25 cellular contexts compared by ENCODE assay signal in genomic region chr2:32856891-32857290, GRCh38.
"Had no signal": no experiment of that assay in that cellular context is flagged by ENCODE, and none has a peak within 500 bp of the region (broad histone marks: within the 10 kb centered on the region; RNA-seq: fewer than 3 reads in every experiment).

No MANE protein-coding gene starts in this region.

- H3K4me1 ChIP-seq: neural progenitor cell, parathyroid adenoma, psoas muscle, right lobe of liver, sigmoid colon, stomach, upper lobe of left lung had no signal

- H3K4me3 ChIP-seq: neural progenitor cell, ovary, psoas muscle, right lobe of liver, sigmoid colon, stomach, thoracic aorta, thyroid gland, tibial nerve, upper lobe of left lung, vagina had no signal

- DNase-seq: natural killer cell; occipital lobe; ovary; posterior cingulate gyrus; psoas muscle; right cardiac atrium; right lobe of liver; sigmoid colon; small intestine; stimulated activated CD4-positive, alpha-beta T cell treated with anti-CD3 and anti-CD28 coated beads, Interleukin-15, amount 100 ng/mL, for 24 hours; stimulated activated CD4-positive, alpha-beta T cell treated with anti-CD3 and anti-CD28 coated beads, Interleukin-2, amount 100 ng/mL, for 24 hours; stimulated activated CD4-positive, alpha-beta T cell treated with anti-CD3 and anti-CD28 coated beads, Interleukin-2, amount 100 ng/mL, for 48 hours; stimulated activated CD4-positive, alpha-beta T cell treated with anti-CD3 and anti-CD28 coated beads, Interleukin-4, amount 100 ng/mL, for 24 hours; stimulated activated naive B cell treated with anti-CD40 and anti-IgM and Interleukin-4, amounts not matched to agents 10 μg/mL and 1 μg/mL and 100 μg/mL, for 72 hours; stimulated activated naive CD4-positive, alpha-beta T cell treated with Interleukin-2 at 50 U/mL for 16 hours; stomach; thyroid gland; trophoblast cell; upper lobe of left lung had no signal

- H3K9me3 ChIP-seq: ovary, psoas muscle, right lobe of liver, sigmoid colon, stomach, thoracic aorta, thyroid gland, tibial nerve, upper lobe of left lung, vagina had no signal

- ATAC-seq: natural killer cell; psoas muscle; right cardiac atrium; right lobe of liver; stimulated activated effector memory CD8-positive, alpha-beta T cell treated with anti-CD3 and anti-CD28 coated beads, Interleukin-12 subunit alpha, Interleukin-12 subunit beta, amount 100 ng/mL, for 72 hours; stimulated activated naive B cell treated with anti-CD40 and anti-IgM and Interleukin-4, amounts not matched to agents 10 μg/mL and 1 μg/mL and 100 μg/mL, for 72 hours had no signal

- H3K27me3 ChIP-seq: neural progenitor cell, ovary, right lobe of liver, sigmoid colon, stomach, thyroid gland, tibial nerve, upper lobe of left lung, vagina had no signal

- H3K36me3 ChIP-seq: neural progenitor cell, ovary, right lobe of liver, sigmoid colon, stomach, thoracic aorta, thyroid gland, tibial nerve, upper lobe of left lung, vagina had no signal

- H3K27ac ChIP-seq: neural progenitor cell, ovary, parathyroid adenoma, psoas muscle, right lobe of liver, sigmoid colon, stomach, thoracic aorta, thyroid gland, tibial nerve, upper lobe of left lung, vagina had no signal
